In the genomic region with DNA sequence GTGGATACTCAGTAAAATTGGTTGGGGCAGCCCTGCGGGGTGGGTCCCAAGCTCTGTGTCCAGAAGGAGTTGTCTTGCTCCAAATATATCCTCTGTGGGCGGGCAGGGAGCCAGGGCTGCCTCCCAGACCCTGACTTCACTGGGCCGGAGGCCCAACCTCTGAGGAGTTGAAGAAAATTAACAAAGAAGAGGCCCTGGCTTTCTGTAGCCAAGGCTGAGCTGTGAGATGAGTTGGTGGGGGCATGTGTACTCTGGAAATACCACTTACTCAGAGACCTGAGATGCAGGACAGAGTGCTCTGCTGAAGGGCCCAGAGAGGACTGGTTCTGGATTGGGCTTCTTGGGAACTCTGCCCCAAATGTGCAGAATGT, we compare ENCODE assay signal across 9 cellular contexts.
DNase-seq lines count a peak whose midpoint lies in the region; ATAC-seq and TF ChIP-seq lines count a peak whose summit lies in the region.
"Had no signal": no experiment of that assay in that cellular context is flagged by ENCODE, and none has a peak within 500 bp of the region (broad histone marks: within the 10 kb centered on the region; RNA-seq: fewer than 3 reads in every experiment).

No MANE protein-coding gene starts in this region.

- H3K4me1 Mint-ChIP-seq in nephron = peaks cover 56% of the 10 kb centered on the region

- H3K9ac ChIP-seq in OCI-LY1 (ENCODE audit: low read length) = peak overlapping the region; percentile 92; the same call in 1 of the 2 replicates

- TF ChIP-seq CTCF in OCI-LY1 (IDR thresholded peaks at IDR 0.05; ENCODE audit: low read length) (no peak), epithelial cell of proximal tubule (conservative IDR thresholded peaks at IDR 0.05; ENCODE audit: low read depth, low read length) (no peak), nephron (IDR thresholded peaks at IDR 0.05; ENCODE audit: unreplicated experiment in 3 of 3) (no peak)

- H3K9me3 ChIP-seq in OCI-LY1 (ENCODE audit: low read length) = no peaks in the 10 kb centered on the region

- no peaks in the 10 kb centered on the region for H3K9me3 Mint-ChIP-seq in nephron
- H3K9me3 Mint-ChIP-seq: activated naive CD8-positive, alpha-beta T cell treated with anti-CD3 and anti-CD28 coated beads, Interleukin-2, amount 10 ng/mL, durations not matched to agents 7 days and 5 days had no signal

- peak overlapping the region; percentile 73 for H3K4me3 ChIP-seq in OCI-LY1 (ENCODE audit: low read depth, low read length, poor library complexity, severe bottlenecking)
- H3K4me3 ChIP-seq in epithelial cell of proximal tubule (ENCODE audit: low read depth, low read length) = no peak overlapping the region
- no peak overlapping the region for H3K4me3 ChIP-seq in H7 (ENCODE audit: insufficient read depth, low read depth, low read length)

- peak overlapping the region; percentile 46 to 85 (median 83) for H3K4me3 Mint-ChIP-seq in nephron

- H3K79me2 ChIP-seq in OCI-LY1 (ENCODE audit: insufficient read depth, low read length) = no peaks in the 10 kb centered on the region

- no peaks in the 10 kb centered on the region for H4K20me1 ChIP-seq in OCI-LY1 (ENCODE audit: insufficient read depth, low read length)

- H3K27ac ChIP-seq in OCI-LY1 (ENCODE audit: low read depth, low read length, poor library complexity, severe bottlenecking) = peak overlapping the region; percentile 91

- peaks cover 8% of the 10 kb centered on the region for H3K27me3 Mint-ChIP-seq in nephron (ENCODE audit: low read depth)
- H3K27me3 Mint-ChIP-seq: activated naive CD8-positive, alpha-beta T cell treated with anti-CD3 and anti-CD28 coated beads, Interleukin-2, amount 10 ng/mL, durations not matched to agents 7 days and 5 days had no signal

- no peaks in the 10 kb centered on the region for H3K9me2 ChIP-seq in OCI-LY1 (ENCODE audit: low read depth, low read length)

- peak overlapping the region; percentile 98 for H3K4me2 ChIP-seq in OCI-LY1 (ENCODE audit: low read length)

- peaks cover 5% of the 10 kb centered on the region; the same call in 1 of the 2 replicates for H3F3A ChIP-seq in OCI-LY1 (ENCODE audit: insufficient read depth, low read length)

- no peak overlapping the region for H2AFZ ChIP-seq in OCI-LY1 (ENCODE audit: low read length)

- no peaks in the 10 kb centered on the region for H3K36me3 Mint-ChIP-seq in nephron (ENCODE audit: low read depth)
- H3K36me3 Mint-ChIP-seq: activated naive CD8-positive, alpha-beta T cell treated with anti-CD3 and anti-CD28 coated beads, Interleukin-2, amount 10 ng/mL, durations not matched to agents 7 days and 5 days had no signal

- DNase-seq in Ammon's horn (ENCODE audit: low spot score) = peak; percentile 65
- peak; percentile 29 for DNase-seq in epithelial cell of proximal tubule (ENCODE audit: low read depth)
- no peak for DNase-seq in SKM-1 (lab: John Stamatoyannopoulos, UW; ENCODE audit: unreplicated experiment)
- DNase-seq in activated effector memory CD4-positive, alpha-beta T cell treated with Interleukin-2 at 50 U/mL for 16 hours = no peak
- DNase-seq in H7 = no peak

- H3K27me3 ChIP-seq in OCI-LY1 (ENCODE audit: insufficient read depth, low read length) (no peaks in the 10 kb centered on the region), H7 (ENCODE audit: control insufficient read depth, insufficient read depth, low read length) (no peaks in the 10 kb centered on the region)

- peak overlapping the region; percentile 70 to 98 (median 93) for H3K27ac Mint-ChIP-seq in nephron

- no peak for ATAC-seq in HG03469 (IDR thresholded peaks at IDR 0.05; ENCODE audit: unreplicated experiment)

- H3K4me1 ChIP-seq in OCI-LY1 (ENCODE audit: insufficient read depth, low read length, severe bottlenecking) = peaks cover 51% of the 10 kb centered on the region

- H3K36me3 ChIP-seq in OCI-LY1 (ENCODE audit: insufficient read depth, low read length) (no peaks in the 10 kb centered on the region), H7 (replicated peaks; ENCODE audit: control insufficient read depth, insufficient read depth, low read length) (no peaks in the 10 kb centered on the region)

Comparison
In these comparisons a context has a peak if more than half of its experiments do, and no peak if none do; other contexts are left out.
1. DNase-seq: peak in Ammon's horn (single experiment) and epithelial cell of proximal tubule (single experiment); none in SKM-1 (single experiment), activated effector memory CD4-positive, alpha-beta T cell treated with Interleukin-2 at 50 U/mL for 16 hours (single experiment) and H7 (single experiment).